Comparison of ENCODE assay signal across 1 cellular context in the genomic region with DNA sequence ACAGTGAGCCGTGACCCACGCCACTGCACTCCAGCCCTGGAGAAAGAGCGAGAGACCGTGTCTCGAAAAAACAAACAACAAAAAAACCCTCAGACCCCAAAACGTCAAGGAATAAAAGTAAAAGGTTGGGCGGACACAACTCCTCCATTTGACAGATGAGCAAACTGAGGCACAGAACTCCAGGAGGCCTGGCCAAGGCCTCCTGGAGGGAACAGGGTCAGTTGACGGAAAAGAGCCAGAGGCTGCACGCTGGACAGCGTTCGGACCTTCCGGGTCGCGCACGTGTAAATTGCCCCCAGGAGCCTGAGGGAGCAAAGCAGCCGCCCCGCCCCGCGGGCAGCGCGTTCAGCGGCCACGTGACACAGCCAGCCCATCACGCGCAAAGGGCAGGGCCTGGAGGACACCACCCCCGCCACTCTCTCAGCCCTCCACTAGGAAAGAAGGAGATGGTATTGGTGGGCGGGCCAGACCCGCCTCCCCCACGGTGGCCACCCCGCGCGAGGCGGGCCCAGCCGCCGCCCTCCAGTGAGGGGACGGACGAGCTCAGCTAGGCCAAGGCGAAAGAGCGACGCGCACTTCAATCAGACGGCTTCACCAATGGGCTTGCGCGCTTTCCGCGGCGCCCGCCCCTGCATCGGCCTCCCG.
TF ChIP-seq lines count a peak whose summit lies in the region.

No MANE protein-coding gene starts in this region.

TF ChIP-seq in HepG2, 621 proteins besides CTCF, POLR2A, EP300 and RAD21 (continued from another document and continues in another):
- no peak for TF ChIP-seq PCBP1 (IDR thresholded peaks at IDR 0.05; ENCODE audit: borderline replicate concordance, low read depth, low read length)
- TF ChIP-seq SALL1 (CRISPR knock-in tag; IDR thresholded peaks at IDR 0.05), result peak; percentile 91
- TF ChIP-seq, protein P1, sequence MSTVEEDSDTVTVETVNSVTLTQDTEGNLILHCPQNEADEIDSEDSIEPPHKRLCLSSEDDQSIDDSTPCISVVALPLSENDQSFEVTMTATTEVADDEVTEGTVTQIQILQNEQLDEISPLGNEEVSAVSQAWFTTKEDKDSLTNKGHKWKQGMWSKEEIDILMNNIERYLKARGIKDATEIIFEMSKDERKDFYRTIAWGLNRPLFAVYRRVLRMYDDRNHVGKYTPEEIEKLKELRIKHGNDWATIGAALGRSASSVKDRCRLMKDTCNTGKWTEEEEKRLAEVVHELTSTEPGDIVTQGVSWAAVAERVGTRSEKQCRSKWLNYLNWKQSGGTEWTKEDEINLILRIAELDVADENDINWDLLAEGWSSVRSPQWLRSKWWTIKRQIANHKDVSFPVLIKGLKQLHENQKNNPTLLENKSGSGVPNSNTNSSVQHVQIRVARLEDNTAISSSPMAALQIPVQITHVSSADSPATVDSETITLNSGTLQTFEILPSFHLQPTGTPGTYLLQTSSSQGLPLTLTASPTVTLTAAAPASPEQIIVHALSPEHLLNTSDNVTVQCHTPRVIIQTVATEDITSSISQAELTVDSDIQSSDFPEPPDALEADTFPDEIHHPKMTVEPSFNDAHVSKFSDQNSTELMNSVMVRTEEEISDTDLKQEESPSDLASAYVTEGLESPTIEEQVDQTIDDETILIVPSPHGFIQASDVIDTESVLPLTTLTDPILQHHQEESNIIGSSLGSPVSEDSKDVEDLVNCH (CRISPR knock-in tag; IDR thresholded peaks at IDR 0.05), result no peak
- TF ChIP-seq MAFK (conservative IDR thresholded peaks at IDR 0.05 in 1 of 2, IDR thresholded peaks at IDR 0.05 in 1 of 2; ENCODE audit: low read length in 2 of 2), result no peak
- TF ChIP-seq ZNF136 (CRISPR knock-in tag; IDR thresholded peaks at IDR 0.05; ENCODE audit: low read depth), result peak; percentile 68; the same call in 1 of the 2 replicates
- TF ChIP-seq HOXA9 (CRISPR knock-in tag; IDR thresholded peaks at IDR 0.05; ENCODE audit: borderline replicate concordance), result no peak
- no peak for TF ChIP-seq NFIC (IDR thresholded peaks at IDR 0.05; ENCODE audit: low read length)
- TF ChIP-seq ZNF468 (CRISPR knock-in tag; IDR thresholded peaks at IDR 0.05), result no peak
- no peak; the same call in 1 of the 2 replicates for TF ChIP-seq HIVEP1 (CRISPR knock-in tag; IDR thresholded peaks at IDR 0.05)
- TF ChIP-seq SPEN (CRISPR knock-in tag; IDR thresholded peaks at IDR 0.05; ENCODE audit: low read depth), result no peak
- TF ChIP-seq, protein P2, sequence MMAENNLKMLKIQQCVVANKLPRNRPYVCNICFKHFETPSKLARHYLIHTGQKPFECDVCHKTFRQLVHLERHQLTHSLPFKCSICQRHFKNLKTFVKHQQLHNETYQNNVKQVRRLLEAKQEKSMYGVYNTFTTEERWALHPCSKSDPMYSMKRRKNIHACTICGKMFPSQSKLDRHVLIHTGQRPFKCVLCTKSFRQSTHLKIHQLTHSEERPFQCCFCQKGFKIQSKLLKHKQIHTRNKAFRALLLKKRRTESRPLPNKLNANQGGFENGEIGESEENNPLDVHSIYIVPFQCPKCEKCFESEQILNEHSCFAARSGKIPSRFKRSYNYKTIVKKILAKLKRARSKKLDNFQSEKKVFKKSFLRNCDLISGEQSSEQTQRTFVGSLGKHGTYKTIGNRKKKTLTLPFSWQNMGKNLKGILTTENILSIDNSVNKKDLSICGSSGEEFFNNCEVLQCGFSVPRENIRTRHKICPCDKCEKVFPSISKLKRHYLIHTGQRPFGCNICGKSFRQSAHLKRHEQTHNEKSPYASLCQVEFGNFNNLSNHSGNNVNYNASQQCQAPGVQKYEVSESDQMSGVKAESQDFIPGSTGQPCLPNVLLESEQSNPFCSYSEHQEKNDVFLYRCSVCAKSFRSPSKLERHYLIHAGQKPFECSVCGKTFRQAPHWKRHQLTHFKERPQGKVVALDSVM (CRISPR knock-in tag; IDR thresholded peaks at IDR 0.05), result peak; percentile 86
- peak; percentile 94 for TF ChIP-seq ZMYM3 (CRISPR knock-in tag; IDR thresholded peaks at IDR 0.05)
- peak; percentile 73; the same call in 1 of the 2 replicates for TF ChIP-seq ZNF335 (CRISPR knock-in tag; IDR thresholded peaks at IDR 0.05)
- TF ChIP-seq ZNF496 (CRISPR knock-in tag; IDR thresholded peaks at IDR 0.05; ENCODE audit: insufficient replicate concordance), result no peak
- peak; percentile 93 for TF ChIP-seq NFYC (CRISPR knock-in tag; IDR thresholded peaks at IDR 0.05)
- no peak for TF ChIP-seq ZFP36L2 (CRISPR knock-in tag; IDR thresholded peaks at IDR 0.05)
- TF ChIP-seq, protein P3, sequence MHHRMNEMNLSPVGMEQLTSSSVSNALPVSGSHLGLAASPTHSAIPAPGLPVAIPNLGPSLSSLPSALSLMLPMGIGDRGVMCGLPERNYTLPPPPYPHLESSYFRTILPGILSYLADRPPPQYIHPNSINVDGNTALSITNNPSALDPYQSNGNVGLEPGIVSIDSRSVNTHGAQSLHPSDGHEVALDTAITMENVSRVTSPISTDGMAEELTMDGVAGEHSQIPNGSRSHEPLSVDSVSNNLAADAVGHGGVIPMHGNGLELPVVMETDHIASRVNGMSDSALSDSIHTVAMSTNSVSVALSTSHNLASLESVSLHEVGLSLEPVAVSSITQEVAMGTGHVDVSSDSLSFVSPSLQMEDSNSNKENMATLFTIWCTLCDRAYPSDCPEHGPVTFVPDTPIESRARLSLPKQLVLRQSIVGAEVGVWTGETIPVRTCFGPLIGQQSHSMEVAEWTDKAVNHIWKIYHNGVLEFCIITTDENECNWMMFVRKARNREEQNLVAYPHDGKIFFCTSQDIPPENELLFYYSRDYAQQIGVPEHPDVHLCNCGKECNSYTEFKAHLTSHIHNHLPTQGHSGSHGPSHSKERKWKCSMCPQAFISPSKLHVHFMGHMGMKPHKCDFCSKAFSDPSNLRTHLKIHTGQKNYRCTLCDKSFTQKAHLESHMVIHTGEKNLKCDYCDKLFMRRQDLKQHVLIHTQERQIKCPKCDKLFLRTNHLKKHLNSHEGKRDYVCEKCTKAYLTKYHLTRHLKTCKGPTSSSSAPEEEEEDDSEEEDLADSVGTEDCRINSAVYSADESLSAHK (CRISPR knock-in tag; IDR thresholded peaks at IDR 0.05; ENCODE audit: borderline replicate concordance), result no peak
- TF ChIP-seq CBX1 (IDR thresholded peaks at IDR 0.05; ENCODE audit: low read depth), result no peak
- TF ChIP-seq, protein P4, sequence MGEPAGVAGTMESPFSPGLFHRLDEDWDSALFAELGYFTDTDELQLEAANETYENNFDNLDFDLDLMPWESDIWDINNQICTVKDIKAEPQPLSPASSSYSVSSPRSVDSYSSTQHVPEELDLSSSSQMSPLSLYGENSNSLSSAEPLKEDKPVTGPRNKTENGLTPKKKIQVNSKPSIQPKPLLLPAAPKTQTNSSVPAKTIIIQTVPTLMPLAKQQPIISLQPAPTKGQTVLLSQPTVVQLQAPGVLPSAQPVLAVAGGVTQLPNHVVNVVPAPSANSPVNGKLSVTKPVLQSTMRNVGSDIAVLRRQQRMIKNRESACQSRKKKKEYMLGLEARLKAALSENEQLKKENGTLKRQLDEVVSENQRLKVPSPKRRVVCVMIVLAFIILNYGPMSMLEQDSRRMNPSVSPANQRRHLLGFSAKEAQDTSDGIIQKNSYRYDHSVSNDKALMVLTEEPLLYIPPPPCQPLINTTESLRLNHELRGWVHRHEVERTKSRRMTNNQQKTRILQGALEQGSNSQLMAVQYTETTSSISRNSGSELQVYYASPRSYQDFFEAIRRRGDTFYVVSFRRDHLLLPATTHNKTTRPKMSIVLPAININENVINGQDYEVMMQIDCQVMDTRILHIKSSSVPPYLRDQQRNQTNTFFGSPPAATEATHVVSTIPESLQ (CRISPR knock-in tag; conservative IDR thresholded peaks at IDR 0.05), result no peak
- peak; percentile 0; the same call in 1 of the 2 replicates for TF ChIP-seq ZNF768 (CRISPR knock-in tag; IDR thresholded peaks at IDR 0.05)
- TF ChIP-seq SALL2 (CRISPR knock-in tag; IDR thresholded peaks at IDR 0.05), result peak; percentile 20; the same call in 1 of the 2 replicates
- no peak for TF ChIP-seq ARHGAP35 (CRISPR knock-in tag; IDR thresholded peaks at IDR 0.05; ENCODE audit: borderline replicate concordance)
- 0 out of 2 replicates have a peak, but pooled peaks have one; percentile 48 for TF ChIP-seq ZNF296 (CRISPR knock-in tag; conservative IDR thresholded peaks at IDR 0.05)
- TF ChIP-seq, protein P5, sequence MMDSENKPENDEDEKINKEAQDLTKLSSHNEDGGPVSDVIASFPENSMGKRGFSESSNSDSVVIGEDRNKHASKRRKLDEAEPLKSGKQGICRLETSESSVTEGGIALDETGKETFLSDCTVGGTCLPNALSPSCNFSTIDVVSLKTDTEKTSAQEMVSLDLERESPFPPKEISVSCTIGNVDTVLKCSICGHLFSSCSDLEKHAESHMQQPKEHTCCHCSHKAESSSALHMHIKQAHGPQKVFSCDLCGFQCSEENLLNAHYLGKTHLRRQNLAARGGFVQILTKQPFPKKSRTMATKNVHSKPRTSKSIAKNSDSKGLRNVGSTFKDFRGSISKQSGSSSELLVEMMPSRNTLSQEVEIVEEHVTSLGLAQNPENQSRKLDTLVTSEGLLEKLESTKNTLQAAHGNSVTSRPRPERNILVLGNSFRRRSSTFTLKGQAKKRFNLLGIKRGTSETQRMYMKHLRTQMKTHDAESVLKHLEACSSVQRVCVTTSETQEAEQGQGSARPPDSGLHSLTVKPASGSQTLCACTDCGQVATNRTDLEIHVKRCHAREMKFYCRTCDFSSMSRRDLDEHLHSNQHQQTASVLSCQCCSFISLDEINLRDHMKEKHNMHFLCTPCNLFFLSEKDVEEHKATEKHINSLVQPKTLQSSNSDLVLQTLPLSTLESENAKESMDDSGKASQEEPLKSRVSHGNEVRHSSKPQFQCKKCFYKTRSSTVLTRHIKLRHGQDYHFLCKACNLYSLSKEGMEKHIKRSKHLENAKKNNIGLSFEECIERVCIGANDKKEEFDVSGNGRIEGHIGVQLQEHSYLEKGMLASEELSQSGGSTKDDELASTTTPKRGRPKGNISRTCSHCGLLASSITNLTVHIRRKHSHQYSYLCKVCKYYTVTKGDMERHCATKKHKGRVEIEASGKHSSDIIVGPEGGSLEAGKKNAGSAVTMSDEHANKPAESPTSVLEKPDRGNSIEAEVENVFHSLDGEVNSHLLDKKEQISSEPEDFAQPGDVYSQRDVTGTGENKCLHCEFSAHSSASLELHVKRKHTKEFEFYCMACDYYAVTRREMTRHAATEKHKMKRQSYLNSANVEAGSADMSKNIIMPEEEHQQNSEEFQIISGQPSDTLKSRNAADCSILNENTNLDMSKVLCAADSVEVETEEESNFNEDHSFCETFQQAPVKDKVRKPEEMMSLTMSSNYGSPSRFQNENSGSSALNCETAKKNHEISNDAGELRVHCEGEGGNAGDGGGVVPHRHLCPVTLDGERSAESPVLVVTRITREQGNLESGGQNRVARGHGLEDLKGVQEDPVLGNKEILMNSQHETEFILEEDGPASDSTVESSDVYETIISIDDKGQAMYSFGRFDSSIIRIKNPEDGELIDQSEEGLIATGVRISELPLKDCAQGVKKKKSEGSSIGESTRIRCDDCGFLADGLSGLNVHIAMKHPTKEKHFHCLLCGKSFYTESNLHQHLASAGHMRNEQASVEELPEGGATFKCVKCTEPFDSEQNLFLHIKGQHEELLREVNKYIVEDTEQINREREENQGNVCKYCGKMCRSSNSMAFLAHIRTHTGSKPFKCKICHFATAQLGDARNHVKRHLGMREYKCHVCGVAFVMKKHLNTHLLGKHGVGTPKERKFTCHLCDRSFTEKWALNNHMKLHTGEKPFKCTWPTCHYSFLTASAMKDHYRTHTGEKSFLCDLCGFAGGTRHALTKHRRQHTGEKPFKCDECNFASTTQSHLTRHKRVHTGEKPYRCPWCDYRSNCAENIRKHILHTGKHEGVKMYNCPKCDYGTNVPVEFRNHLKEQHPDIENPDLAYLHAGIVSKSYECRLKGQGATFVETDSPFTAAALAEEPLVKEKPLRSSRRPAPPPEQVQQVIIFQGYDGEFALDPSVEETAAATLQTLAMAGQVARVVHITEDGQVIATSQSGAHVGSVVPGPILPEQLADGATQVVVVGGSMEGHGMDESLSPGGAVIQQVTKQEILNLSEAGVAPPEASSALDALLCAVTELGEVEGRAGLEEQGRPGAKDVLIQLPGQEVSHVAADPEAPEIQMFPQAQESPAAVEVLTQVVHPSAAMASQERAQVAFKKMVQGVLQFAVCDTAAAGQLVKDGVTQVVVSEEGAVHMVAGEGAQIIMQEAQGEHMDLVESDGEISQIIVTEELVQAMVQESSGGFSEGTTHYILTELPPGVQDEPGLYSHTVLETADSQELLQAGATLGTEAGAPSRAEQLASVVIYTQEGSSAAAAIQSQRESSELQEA (CRISPR knock-in tag; IDR thresholded peaks at IDR 0.05; ENCODE audit: not compliant biosample characterization), result no peak
- TF ChIP-seq ZNF720 (CRISPR knock-in tag; IDR thresholded peaks at IDR 0.05), result no peak
- peak; percentile 68; the same call in 1 of the 2 replicates for TF ChIP-seq DMAP1 (CRISPR knock-in tag; IDR thresholded peaks at IDR 0.05)
- no peak for TF ChIP-seq ZNF549 (CRISPR knock-in tag; IDR thresholded peaks at IDR 0.05)
- TF ChIP-seq SNAPC2 (CRISPR knock-in tag; IDR thresholded peaks at IDR 0.05), result no peak
- TF ChIP-seq, protein P6, sequence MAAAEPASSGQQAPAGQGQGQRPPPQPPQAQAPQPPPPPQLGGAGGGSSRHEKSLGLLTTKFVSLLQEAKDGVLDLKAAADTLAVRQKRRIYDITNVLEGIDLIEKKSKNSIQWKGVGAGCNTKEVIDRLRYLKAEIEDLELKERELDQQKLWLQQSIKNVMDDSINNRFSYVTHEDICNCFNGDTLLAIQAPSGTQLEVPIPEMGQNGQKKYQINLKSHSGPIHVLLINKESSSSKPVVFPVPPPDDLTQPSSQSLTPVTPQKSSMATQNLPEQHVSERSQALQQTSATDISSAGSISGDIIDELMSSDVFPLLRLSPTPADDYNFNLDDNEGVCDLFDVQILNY (CRISPR knock-in tag; conservative IDR thresholded peaks at IDR 0.05), result 0 out of 2 replicates have a peak, but pooled peaks have one; percentile 28
- TF ChIP-seq EEA1 (CRISPR knock-in tag; IDR thresholded peaks at IDR 0.05; ENCODE audit: borderline replicate concordance), result no peak
- TF ChIP-seq ZNF225 (CRISPR knock-in tag; IDR thresholded peaks at IDR 0.05), result no peak
- no peak for TF ChIP-seq GFI1 (CRISPR knock-in tag; IDR thresholded peaks at IDR 0.05; ENCODE audit: borderline replicate concordance)
- no peak for TF ChIP-seq RBFOX2 (IDR thresholded peaks at IDR 0.05; ENCODE audit: low read depth, low read length)
- TF ChIP-seq, protein P7, sequence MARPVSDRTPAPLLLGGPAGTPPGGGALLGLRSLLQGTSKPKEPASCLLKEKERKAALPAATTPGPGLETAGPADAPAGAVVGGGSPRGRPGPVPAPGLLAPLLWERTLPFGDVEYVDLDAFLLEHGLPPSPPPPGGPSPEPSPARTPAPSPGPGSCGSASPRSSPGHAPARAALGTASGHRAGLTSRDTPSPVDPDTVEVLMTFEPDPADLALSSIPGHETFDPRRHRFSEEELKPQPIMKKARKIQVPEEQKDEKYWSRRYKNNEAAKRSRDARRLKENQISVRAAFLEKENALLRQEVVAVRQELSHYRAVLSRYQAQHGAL (CRISPR knock-in tag; IDR thresholded peaks at IDR 0.05; ENCODE audit: not compliant biosample characterization), result peak; percentile 57
- TF ChIP-seq ZNF251 (CRISPR knock-in tag; IDR thresholded peaks at IDR 0.05), result no peak
- TF ChIP-seq, protein P8, sequence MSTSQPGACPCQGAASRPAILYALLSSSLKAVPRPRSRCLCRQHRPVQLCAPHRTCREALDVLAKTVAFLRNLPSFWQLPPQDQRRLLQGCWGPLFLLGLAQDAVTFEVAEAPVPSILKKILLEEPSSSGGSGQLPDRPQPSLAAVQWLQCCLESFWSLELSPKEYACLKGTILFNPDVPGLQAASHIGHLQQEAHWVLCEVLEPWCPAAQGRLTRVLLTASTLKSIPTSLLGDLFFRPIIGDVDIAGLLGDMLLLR (CRISPR knock-in tag; IDR thresholded peaks at IDR 0.05), result peak; percentile 63; the same call in 1 of the 2 replicates
